In the genomic region with DNA sequence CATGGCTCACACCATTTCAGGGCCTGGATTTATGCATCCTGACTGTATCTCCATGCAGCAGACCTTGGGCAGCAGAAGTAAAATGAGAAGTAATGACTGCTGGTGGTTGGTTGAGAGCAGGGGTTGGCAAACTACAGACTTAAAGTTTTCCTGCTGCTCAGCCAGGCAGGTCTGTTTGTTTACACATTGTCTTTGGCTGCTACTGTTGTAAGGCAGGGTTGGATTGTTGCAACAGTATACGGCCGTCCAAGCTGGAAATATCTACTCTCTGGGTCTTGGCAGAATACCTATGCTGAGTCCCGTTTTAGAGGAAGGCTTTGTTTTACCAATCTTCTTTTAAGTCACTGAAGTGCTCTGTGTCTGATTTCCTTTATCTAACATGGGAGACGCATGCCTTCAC, we compare ENCODE assay signal across 38 cellular contexts. TPM values are rescaled to one million over a fixed set of nuclear protein-coding genes. Genes with fewer than 3 reads are reported as not detected.
A peak's percentile ranks its signal among the peaks of the same experiment; 100 is the strongest.
DNase-seq lines count a peak whose midpoint lies in the region; ATAC-seq, FAIRE-seq and TF ChIP-seq lines count a peak whose summit lies in the region.
"Had no signal": no experiment of that assay in that cellular context is flagged by ENCODE, and none has a peak within 500 bp of the region (broad histone marks: within the 10 kb centered on the region; RNA-seq: fewer than 3 reads in every experiment).

No MANE protein-coding gene starts in this region.

- no peak overlapping the region for H3K9ac ChIP-seq in kidney (ENCODE audit: low read length in 2 of 2)

- POLR2A ChIA-PET in activated CD4-positive, alpha-beta T cell treated with anti-CD3 and anti-CD28 coated beads, Interleukin-2, amount 10 ng/mL, durations not matched to agents 7 days and 5 days (lab: Charles Lee) = no interaction called here

- H3K9me3 ChIP-seq in psoas muscle (no peaks in the 10 kb centered on the region), BE2C (no peaks in the 10 kb centered on the region), kidney (ENCODE audit: control insufficient read depth in 1 of 2, low read length in 2 of 2) (no peaks in the 10 kb centered on the region)
- H3K9me3 ChIP-seq: adrenal gland, ovary, thoracic aorta, uterus had no signal

- CTCF ChIA-PET in activated CD4-positive, alpha-beta T cell treated with anti-CD3 and anti-CD28 coated beads, Interleukin-2, amount 10 ng/mL, durations not matched to agents 7 days and 5 days (lab: Charles Lee) = interaction anchor here (1.0 to 2.6 kb wide), 11 partner anchors 7 to 159 kb away, joined by 3 to 22 read pairs (median 9); partner anchors contain the start of genes CGB7 and LIN7B

- H3K9me3 Mint-ChIP-seq in activated CD4-positive, alpha-beta T cell treated with anti-CD3 and anti-CD28 coated beads, Interleukin-2, amount 10 ng/mL, durations not matched to agents 7 days and 5 days = no peaks in the 10 kb centered on the region
- H3K9me3 Mint-ChIP-seq: activated T-helper 1 cell treated with anti-CD3 and anti-CD28 coated beads, Interleukin-12 subunit alpha, Interleukin-12 subunit beta, Interleukin-2, Interleukin-4 antibody, amounts not matched to agents 30 ng/mL and 10 ng/mL and 1 ng/mL, durations not matched to agents 14 hours and 24 hours and 36 hours; brain; CD4-positive, alpha-beta memory T cell; memory B cell had no signal

- 43 to 48% (median 46%) methylated on average over 4 of the region's 4 CpGs for WGBS in psoas muscle, 3 donors

- DNase-seq in activated CD4-positive, alpha-beta T cell treated with anti-CD3 and anti-CD28 coated beads, Interleukin-2, amount 10 ng/mL, durations not matched to agents 7 days and 5 days = no peak
- DNase-seq in activated CD4-positive, alpha-beta T cell treated with anti-CD3 and anti-CD28 coated beads for 48 hours = no peak
- DNase-seq in GM12891 (ENCODE audit: insufficient read length, low spot score) = no peak
- peak; percentile 57 for DNase-seq in fibroblast of gingiva (ENCODE audit: low read depth)
- DNase-seq in psoas muscle = no peak
- DNase-seq in BE2C = no peak
- no peak for DNase-seq in kidney
- DNase-seq: activated CD4-positive, alpha-beta T cell treated with anti-CD3 and anti-CD28 coated beads for 4 hours; activated naive CD4-positive, alpha-beta T cell treated with Interleukin-2 at 50 U/mL for 16 hours; adrenal gland; CD4-positive, alpha-beta memory T cell; dorsolateral prefrontal cortex; hypothalamus; KG1; left colon; MM.1S; NCI-H2081 treated with DMSO at 0.1 percent for 48 hours; NCI-H2227 treated with DMSO at 0.1 percent for 48 hours; NCI-H526; ovary; PC-3; retina; small intestine; stimulated activated naive CD8-positive, alpha-beta T cell treated with anti-CD3 and anti-CD28 coated beads, Interleukin-15, Interleukin-2, amounts not matched to agents 100 U/mL and 50 U/mL, for 24 hours; uterus had no signal

- TF ChIP-seq CTCF in psoas muscle (IDR thresholded peaks at IDR 0.05) (no peak), BE2C (IDR thresholded peaks at IDR 0.05; ENCODE audit: low read depth, low read length) (no peak), kidney (IDR thresholded peaks at IDR 0.05; ENCODE audit: borderline replicate concordance, extremely low read depth, insufficient read depth) (no peak)

- no peaks in the 10 kb centered on the region for H3K27me3 Mint-ChIP-seq in activated CD4-positive, alpha-beta T cell treated with anti-CD3 and anti-CD28 coated beads, Interleukin-2, amount 10 ng/mL, durations not matched to agents 7 days and 5 days
- H3K27me3 Mint-ChIP-seq: brain; CD4-positive, alpha-beta memory T cell; memory B cell had no signal

- peaks cover 8 to 88% of the 10 kb centered on the region in 2 donors for H3K36me3 ChIP-seq in psoas muscle (ENCODE audit: insufficient read depth in 1 of 2, low read depth in 1 of 2)
- peaks cover 82% of the 10 kb centered on the region for H3K36me3 ChIP-seq in BE2C
- H3K36me3 ChIP-seq in kidney (ENCODE audit: control insufficient read depth in 1 of 2, insufficient read depth in 2 of 2, low read length in 2 of 2) = peaks cover 18 to 56% of the 10 kb centered on the region in 2 donors
- H3K36me3 ChIP-seq: ovary, uterus had no signal

- peak; percentile 47; the same call in 1 of the 2 replicates for TF ChIP-seq POLR2A in GM12891 (IDR thresholded peaks at IDR 0.05; ENCODE audit: low read depth, low read length)

- H3K4me1 ChIP-seq in psoas muscle (peaks cover 55% of the 10 kb centered on the region), BE2C (peaks cover 5% of the 10 kb centered on the region), kidney (ENCODE audit: control insufficient read depth in 1 of 2, insufficient read depth in 1 of 2, low read depth in 1 of 2, low read length in 2 of 2) (peaks cover 0 to 6% of the 10 kb centered on the region in 2 donors)
- H3K4me1 ChIP-seq: uterus had no signal

- ATAC-seq in psoas muscle (peak; percentile 30 to 52 (median 44)), HG02678 (IDR thresholded peaks at IDR 0.05; ENCODE audit: unreplicated experiment) (no peak)
- ATAC-seq: left colon; PC-3; stimulated activated naive CD8-positive, alpha-beta T cell treated with anti-CD3 and anti-CD28 coated beads, Interleukin-15, Interleukin-2, amounts not matched to agents 100 U/mL and 50 U/mL, for 24 hours had no signal

- no peaks in the 10 kb centered on the region for H3K27me3 ChIP-seq in psoas muscle (ENCODE audit: insufficient read depth in 3 of 3, low read length in 2 of 3)
- H3K27me3 ChIP-seq in BE2C = no peaks in the 10 kb centered on the region
- H3K27me3 ChIP-seq: adrenal gland, dorsolateral prefrontal cortex, ovary, uterus had no signal

- FAIRE-seq in GM12891 (lab: Jason Lieb, UNC) (peak; percentile 28), kidney (lab: Jason Lieb, UNC) (no peak)
- FAIRE-seq: endothelial cell of umbilical vein, GM18507, H54, small intestine had no signal

- peak overlapping the region; percentile 33 for H3K27ac Mint-ChIP-seq in activated CD4-positive, alpha-beta T cell treated with anti-CD3 and anti-CD28 coated beads, Interleukin-2, amount 10 ng/mL, durations not matched to agents 7 days and 5 days
- H3K27ac Mint-ChIP-seq: activated T-helper 1 cell treated with anti-CD3 and anti-CD28 coated beads, Interleukin-12 subunit alpha, Interleukin-12 subunit beta, Interleukin-2, Interleukin-4 antibody, amounts not matched to agents 30 ng/mL and 10 ng/mL and 1 ng/mL, durations not matched to agents 14 hours and 24 hours and 36 hours; memory B cell had no signal

- peak overlapping the region; percentile 23 for H3K27ac ChIP-seq in psoas muscle
- H3K27ac ChIP-seq in kidney (ENCODE audit: low read depth in 2 of 2, low read length in 2 of 2) = no peak overlapping the region
- H3K27ac ChIP-seq: adrenal gland, ovary, thoracic aorta, uterus had no signal

- peaks cover 18% of the 10 kb centered on the region for H3K4me1 Mint-ChIP-seq in activated CD4-positive, alpha-beta T cell treated with anti-CD3 and anti-CD28 coated beads, Interleukin-2, amount 10 ng/mL, durations not matched to agents 7 days and 5 days

- intact Hi-C loops in psoas muscle (cut with DNase I) = loop anchor here (1.0 to 5.0 kb wide), 3 partner anchors 44 to 99 kb away; no protein-coding TSS in a partner anchor
- intact Hi-C loops in kidney (cut with DNase I) = no loop called here

- H3K4me3 ChIP-seq in psoas muscle (no peak overlapping the region), BE2C (ENCODE audit: low read depth, low read length) (no peak overlapping the region), kidney (ENCODE audit: low read length in 2 of 2) (no peak overlapping the region)
- H3K4me3 ChIP-seq: adrenal gland, dorsolateral prefrontal cortex, ovary, thoracic aorta, uterus had no signal

- peaks cover 40% of the 10 kb centered on the region for H3K36me3 Mint-ChIP-seq in activated CD4-positive, alpha-beta T cell treated with anti-CD3 and anti-CD28 coated beads, Interleukin-2, amount 10 ng/mL, durations not matched to agents 7 days and 5 days (ENCODE audit: low read depth)

- no peak overlapping the region for H3K4me3 Mint-ChIP-seq in activated CD4-positive, alpha-beta T cell treated with anti-CD3 and anti-CD28 coated beads, Interleukin-2, amount 10 ng/mL, durations not matched to agents 7 days and 5 days
- H3K4me3 Mint-ChIP-seq: activated T-helper 1 cell treated with anti-CD3 and anti-CD28 coated beads, Interleukin-12 subunit alpha, Interleukin-12 subunit beta, Interleukin-2, Interleukin-4 antibody, amounts not matched to agents 30 ng/mL and 10 ng/mL and 1 ng/mL, durations not matched to agents 14 hours and 24 hours and 36 hours; brain; memory B cell had no signal

RNA-seq across cellular contexts. Expression of gene SNRNP70, which starts 13.5 kb away (rescaled TPM):
- total RNA-seq in activated CD4-positive, alpha-beta T cell treated with anti-CD3 and anti-CD28 coated beads, Interleukin-2, amount 10 ng/mL, durations not matched to agents 7 days and 5 days = 100 to 1,000 TPM; 234 to 249 TPM
- polyA plus RNA-seq in GM12891 (2012; ENCODE audit: low read depth, missing spikeins) = 178 TPM
- 100 to 1,000 TPM in 3 of 4 donors, 10 to 100 TPM in 1; 89.1 to 133 (median 111) TPM for total RNA-seq in psoas muscle
- 100 to 1,000 TPM in 1 of 3 donors, 10 to 100 TPM in 2; 83.2 to 123 (median 85.3) TPM for polyA plus RNA-seq in psoas muscle
- 206 TPM for polyA plus RNA-seq in BE2C (2012; ENCODE audit: insufficient read depth, insufficient read length, low read depth)
- total RNA-seq in kidney = 203 TPM
- 144 TPM for polyA plus RNA-seq in kidney (ENCODE audit: insufficient read depth, low read depth, low replicate concordance)

RNA-seq across cellular contexts. Expression of gene LIN7B, which starts 15.4 kb away (rescaled TPM):
- 1 to 10 TPM; 5.6 TPM for total RNA-seq in activated CD4-positive, alpha-beta T cell treated with anti-CD3 and anti-CD28 coated beads, Interleukin-2, amount 10 ng/mL, durations not matched to agents 7 days and 5 days
- polyA plus RNA-seq in GM12891 (2012; ENCODE audit: low read depth, missing spikeins) = 0.73 TPM
- 10 to 100 TPM; 11.8 to 27.9 (median 22.3) TPM for total RNA-seq in psoas muscle
- 10 to 100 TPM; 13.9 to 24.3 (median 15.8) TPM for polyA plus RNA-seq in psoas muscle
- polyA plus RNA-seq in BE2C (2012; ENCODE audit: insufficient read depth, insufficient read length, low read depth) = 22.0 TPM
- total RNA-seq in kidney = 4.7 TPM
- polyA plus RNA-seq in kidney (ENCODE audit: insufficient read depth, low read depth, low replicate concordance) = 9.7 TPM

RNA-seq across cellular contexts. Expression of gene C19orf73, which starts 20.1 kb away (rescaled TPM):
- total RNA-seq in activated CD4-positive, alpha-beta T cell treated with anti-CD3 and anti-CD28 coated beads, Interleukin-2, amount 10 ng/mL, durations not matched to agents 7 days and 5 days = 1 to 10 TPM; 1.0 to 1.3 TPM
- polyA plus RNA-seq in GM12891 (2012; ENCODE audit: low read depth, missing spikeins) = 0.67 TPM
- 1 to 10 TPM in 2 of 4 donors, under 1 TPM in 2; 0.54 to 1.6 (median 1.2) TPM for total RNA-seq in psoas muscle
- 1 to 10 TPM; 1.7 to 1.9 (median 1.9) TPM for polyA plus RNA-seq in psoas muscle
- polyA plus RNA-seq in BE2C (2012; ENCODE audit: insufficient read depth, insufficient read length, low read depth) = 1.3 TPM
- 0.82 TPM for total RNA-seq in kidney
- 3.9 TPM for polyA plus RNA-seq in kidney (ENCODE audit: insufficient read depth, low read depth, low replicate concordance)
- total RNA-seq: A172, endothelial cell of umbilical vein, thoracic aorta, uterus had no signal

RNA-seq across cellular contexts. Expression of gene PPFIA3, which starts 20.5 kb away (rescaled TPM):
- 1 to 10 TPM; 1.6 TPM for total RNA-seq in activated CD4-positive, alpha-beta T cell treated with anti-CD3 and anti-CD28 coated beads, Interleukin-2, amount 10 ng/mL, durations not matched to agents 7 days and 5 days
- 0.27 TPM for polyA plus RNA-seq in GM12891 (2012; ENCODE audit: low read depth, missing spikeins)
- total RNA-seq in psoas muscle (1 to 10 TPM; 1.4 to 3.8 (median 2.6) TPM), kidney (7.1 TPM)
- polyA plus RNA-seq in psoas muscle (1 to 10 TPM; 2.6 to 5.0 (median 3.2) TPM), kidney (ENCODE audit: insufficient read depth, low read depth, low replicate concordance) (20.0 TPM)
- polyA plus RNA-seq in BE2C (2012; ENCODE audit: insufficient read depth, insufficient read length, low read depth) = 44.4 TPM

RNA-seq across cellular contexts. Expression of gene KCNA7, which starts 26.3 kb away (rescaled TPM):
- total RNA-seq in activated CD4-positive, alpha-beta T cell treated with anti-CD3 and anti-CD28 coated beads, Interleukin-2, amount 10 ng/mL, durations not matched to agents 7 days and 5 days = not detected
- polyA plus RNA-seq in GM12891 (2012; ENCODE audit: low read depth, missing spikeins) = not detected
- total RNA-seq in psoas muscle = 10 to 100 TPM in 3 of 4 donors, 1 to 10 TPM in 1; 9.7 to 21.4 (median 17.2) TPM
- polyA plus RNA-seq in psoas muscle = 10 to 100 TPM; 12.6 to 23.9 (median 17.0) TPM
- polyA plus RNA-seq in BE2C (2012; ENCODE audit: insufficient read depth, insufficient read length, low read depth) = not detected
- total RNA-seq in kidney = not detected
- not detected for polyA plus RNA-seq in kidney (ENCODE audit: insufficient read depth, low read depth, low replicate concordance)
- total RNA-seq: A172; activated T-helper 1 cell treated with anti-CD3 and anti-CD28 coated beads, Interleukin-12 subunit alpha, Interleukin-12 subunit beta, Interleukin-2, Interleukin-4 antibody, amounts not matched to agents 30 ng/mL and 10 ng/mL and 1 ng/mL, durations not matched to agents 14 hours and 24 hours and 36 hours; adrenal gland; CD4-positive, alpha-beta memory T cell; cerebellum; endothelial cell of umbilical vein; fibroblast of lung; left colon; ovary; PC-3; T-helper 2 cell treated with Interferon-gamma antibody and Interleukin-4, amounts not matched to agents 100 ng/mL and 5 ng/mL, for 36 hours; thoracic aorta; uterus had no signal
- polyA plus RNA-seq: adrenal gland; CD4-positive, alpha-beta memory T cell; endothelial cell of umbilical vein; fibroblast of lung; neural cell; ovary; small intestine had no signal
